ENCODE assay signal across 1 cellular context in genomic region chr14:33335366-33335765, GRCh38.
TF ChIP-seq lines count a peak whose summit lies in the region.

No MANE protein-coding gene starts in this region.

TF ChIP-seq in SK-N-SH treated with all-trans-retinoic acid at 6 μM for 48 hours, 23 proteins besides CTCF, POLR2A, EP300 and RAD21 (continued from another document):
- no peak for TF ChIP-seq POU6F1 (CRISPR knock-in tag; IDR thresholded peaks at IDR 0.05; ENCODE audit: borderline replicate concordance, low read depth)
